15 cellular contexts compared by ENCODE assay signal in the genomic region with DNA sequence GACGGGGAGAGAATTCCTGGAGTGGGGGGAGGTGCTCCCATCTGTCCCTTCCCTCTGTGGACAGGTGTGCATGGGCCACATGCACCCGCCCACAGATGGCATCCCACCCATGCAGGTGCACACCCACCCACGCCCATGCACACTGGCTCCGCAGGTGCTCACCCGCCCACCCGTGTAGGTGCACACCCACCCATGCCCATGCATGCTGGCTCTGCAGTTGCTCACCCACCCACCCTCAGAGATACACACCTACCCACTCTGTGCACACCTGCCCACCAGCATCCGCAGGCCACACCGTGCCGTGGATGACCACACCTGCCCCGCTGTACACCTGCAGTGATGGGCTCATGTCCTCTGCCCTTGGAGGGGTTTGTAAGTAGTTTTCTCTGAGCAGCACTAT.
A peak's percentile ranks its signal among the peaks of the same experiment; 100 is the strongest.
DNase-seq lines count a peak whose midpoint lies in the region; ATAC-seq, FAIRE-seq and TF ChIP-seq lines count a peak whose summit lies in the region.
"Had no signal": no experiment of that assay in that cellular context is flagged by ENCODE, and none has a peak within 500 bp of the region (broad histone marks: within the 10 kb centered on the region; RNA-seq: fewer than 3 reads in every experiment).

No MANE protein-coding gene starts in this region.

- no peak for ATAC-seq in RWPE2 (ENCODE audit: low read depth)
- ATAC-seq in GM18502 (IDR thresholded peaks at IDR 0.05; ENCODE audit: poor library complexity, unreplicated experiment), result no peak
- ATAC-seq in activated T-helper 17 cell treated with anti-CD3 and anti-CD28 coated beads, Interleukin-2, amount 50 U/mL, for 72 hours (replicated peaks), result no peak
- ATAC-seq: A549 had no signal

- intact Hi-C loops in CD14-positive monocyte (cut with micrococcal nuclease), result no loop called here

- peaks cover 92% of the 10 kb centered on the region for H3K27me3 ChIP-seq in RWPE2 (ENCODE audit: insufficient read depth, poor library complexity, severe bottlenecking)

- no peaks in the 10 kb centered on the region for H3K4me1 ChIP-seq in RWPE2 (ENCODE audit: insufficient read depth, poor library complexity, severe bottlenecking)
- H3K4me1 ChIP-seq: A549, HAP-1 had no signal

- H3K4me3 ChIP-seq in RWPE2 (ENCODE audit: severe bottlenecking), result no peak overlapping the region
- H3K4me3 ChIP-seq: A549, HAP-1 had no signal

- no peaks in the 10 kb centered on the region for H3K9me3 ChIP-seq in RWPE2 (ENCODE audit: severe bottlenecking)
- H3K9me3 ChIP-seq: A549, HAP-1 had no signal

- peak; percentile 62 for FAIRE-seq in urothelium cell line (lab: Jason Lieb, UNC)
- FAIRE-seq: A549, GM12892, H1 had no signal

- no peaks in the 10 kb centered on the region for H3K4me1 Mint-ChIP-seq in CD14-positive monocyte
- no peaks in the 10 kb centered on the region for H3K4me1 Mint-ChIP-seq in activated T-helper 17 cell treated with anti-CD3 and anti-CD28 coated beads, Interleukin-2, amount 50 U/mL, for 72 hours
- H3K4me1 Mint-ChIP-seq: CD4-positive, alpha-beta memory T cell had no signal

- peaks cover 7 to 17% (median 13%) of the 10 kb centered on the region in 7 donors for H3K9me3 Mint-ChIP-seq in CD14-positive monocyte
- H3K9me3 Mint-ChIP-seq in activated T-helper 17 cell treated with anti-CD3 and anti-CD28 coated beads, Interleukin-2, amount 50 U/mL, for 72 hours, result no peaks in the 10 kb centered on the region

- H3K27ac ChIP-seq in RWPE2 (ENCODE audit: poor library complexity, severe bottlenecking), result no peak overlapping the region
- H3K27ac ChIP-seq: A549 had no signal

- no peak overlapping the region for H3K27ac Mint-ChIP-seq in CD14-positive monocyte
- no peak overlapping the region for H3K27ac Mint-ChIP-seq in activated T-helper 17 cell treated with anti-CD3 and anti-CD28 coated beads, Interleukin-2, amount 50 U/mL, for 72 hours
- H3K27ac Mint-ChIP-seq: CD4-positive, alpha-beta memory T cell; HFFc6 had no signal

- no peak overlapping the region for H3K4me3 Mint-ChIP-seq in CD14-positive monocyte
- H3K4me3 Mint-ChIP-seq in activated T-helper 17 cell treated with anti-CD3 and anti-CD28 coated beads, Interleukin-2, amount 50 U/mL, for 72 hours, result no peak overlapping the region
- H3K4me3 Mint-ChIP-seq: CD4-positive, alpha-beta memory T cell; HFFc6 had no signal

- no peak for TF ChIP-seq CTCF in CD14-positive monocyte (IDR thresholded peaks at IDR 0.05)
- TF ChIP-seq CTCF in RWPE2 (IDR thresholded peaks at IDR 0.05; ENCODE audit: poor library complexity, severe bottlenecking), result no peak

- H3K36me3 Mint-ChIP-seq in CD14-positive monocyte, result peaks cover 0 to under 1% of the 10 kb centered on the region in 2 donors
- H3K36me3 Mint-ChIP-seq in activated T-helper 17 cell treated with anti-CD3 and anti-CD28 coated beads, Interleukin-2, amount 50 U/mL, for 72 hours (ENCODE audit: low read depth), result no peaks in the 10 kb centered on the region
- H3K36me3 Mint-ChIP-seq: CD4-positive, alpha-beta memory T cell had no signal

- H3K27me3 Mint-ChIP-seq in CD14-positive monocyte (ENCODE audit: low read depth in 3 of 3), result peaks cover 34 to 49% (median 46%) of the 10 kb centered on the region in 3 donors
- peaks cover 20% of the 10 kb centered on the region for H3K27me3 Mint-ChIP-seq in activated T-helper 17 cell treated with anti-CD3 and anti-CD28 coated beads, Interleukin-2, amount 50 U/mL, for 72 hours

- no peaks in the 10 kb centered on the region for H3K36me3 ChIP-seq in RWPE2 (ENCODE audit: low read depth)
- H3K36me3 ChIP-seq: HAP-1 had no signal

- peak; percentile 33 for DNase-seq in CD14-positive monocyte (ENCODE audit: low spot score)
- peak; percentile 78 for DNase-seq in RWPE2 (ENCODE audit: low spot score)
- peak; percentile 81 for DNase-seq in mesenteric fat pad (ENCODE audit: low spot score)
- DNase-seq in urothelium cell line (ENCODE audit: low spot score), result no peak
- no peak for DNase-seq in stimulated activated naive CD4-positive, alpha-beta T cell treated with Interleukin-2 at 50 U/mL for 16 hours (lab: John Stamatoyannopoulos, UW)
- DNase-seq: CD4-positive, alpha-beta memory T cell; DND-41; GDM1; HFFc6 had no signal

Comparison
In these comparisons a context has a peak if more than half of its experiments do, and no peak if none do; other contexts are left out.
1. DNase-seq: peak in CD14-positive monocyte (single experiment), RWPE2 (single experiment) and mesenteric fat pad (single experiment); none in urothelium cell line (single experiment) and stimulated activated naive CD4-positive, alpha-beta T cell treated with Interleukin-2 at 50 U/mL for 16 hours (single experiment).